Comparison of ENCODE assay signal across 15 cellular contexts in genomic region chr14:32004300-32004699, GRCh38.
DNase-seq lines count a peak whose midpoint lies in the region; ATAC-seq and TF ChIP-seq lines count a peak whose summit lies in the region.
"Had no signal": no experiment of that assay in that cellular context is flagged by ENCODE, and none has a peak within 500 bp of the region (broad histone marks: within the 10 kb centered on the region; RNA-seq: fewer than 3 reads in every experiment).

No MANE protein-coding gene starts in this region.

- peak; percentile 72 for DNase-seq in ACHN
- peak; percentile 51 for DNase-seq in HFF-Myc (ENCODE audit: extremely low read depth, low read depth)
- peak; percentile 29 for DNase-seq in T1000 (lab: John Stamatoyannopoulos, UW)
- peak; percentile 53 for DNase-seq in islet precursor cell
- DNase-seq in cortex of kidney (lab: John Stamatoyannopoulos, UW), result no peak
- DNase-seq in activated CD8-positive, alpha-beta memory T cell treated with anti-CD3 and anti-CD28 coated beads, Interleukin-2, amount 50 U/mL, for 48 hours, result no peak
- DNase-seq in suprapubic skin (ENCODE audit: low spot score in 2 of 2), result no peak
- DNase-seq: activated CD4-positive, alpha-beta T cell treated with anti-CD3 and anti-CD28 coated beads, Interleukin-2, amount 10 ng/mL, durations not matched to agents 7 days and 5 days; activated T-cell treated with anti-CD3 and anti-CD28 coated beads, Interleukin-2, amount 50 U/mL, for 48 hours; DMS153; foreskin melanocyte; NCI-H1417 treated with DMSO at 0.1 percent for 48 hours; T-helper 17 cell; thyroid gland had no signal

- no peaks in the 10 kb centered on the region for H3K9me3 ChIP-seq in suprapubic skin
- H3K9me3 ChIP-seq: thyroid gland had no signal

- 67% methylated on average over 4 of the region's 4 CpGs for WGBS in suprapubic skin

- no peak for TF ChIP-seq POLR2A in suprapubic skin (IDR thresholded peaks at IDR 0.05)

- no peaks in the 10 kb centered on the region for H3K27me3 ChIP-seq in suprapubic skin
- H3K27me3 ChIP-seq: thyroid gland had no signal

- no peak for ATAC-seq in HG02884 (IDR thresholded peaks at IDR 0.05; ENCODE audit: unreplicated experiment)
- ATAC-seq: T-helper 17 cell had no signal

- H3K27ac ChIP-seq in suprapubic skin, result no peak overlapping the region
- H3K27ac ChIP-seq: thyroid gland had no signal

- no peak for TF ChIP-seq CTCF in HFF-Myc (IDR thresholded peaks at IDR 0.05; ENCODE audit: low read depth, low read length, missing control alignments)
- no peak for TF ChIP-seq CTCF in suprapubic skin (IDR thresholded peaks at IDR 0.05)

- no peaks in the 10 kb centered on the region for H3K36me3 ChIP-seq in suprapubic skin
- H3K36me3 ChIP-seq: thyroid gland had no signal

- no peak overlapping the region for H3K4me3 ChIP-seq in HFF-Myc (replicated peaks; ENCODE audit: low read depth, low read length)
- no peak overlapping the region for H3K4me3 ChIP-seq in suprapubic skin
- H3K4me3 ChIP-seq: thyroid gland had no signal

- TF ChIP-seq EP300 in suprapubic skin (IDR thresholded peaks at IDR 0.05), result no peak

- H3K4me1 ChIP-seq in suprapubic skin, result no peaks in the 10 kb centered on the region
- H3K4me1 ChIP-seq: thyroid gland had no signal

- in situ Hi-C loops in ACHN (cut with HindIII; ENCODE audit: low pct_ligation_motif_present, low pct_unique_long_range_greater_than_20kb, low sequenced_read_pairs), result no loop called here

Comparison
In these comparisons a context has a peak if more than half of its experiments do, and no peak if none do; other contexts are left out.
1. DNase-seq: peak in ACHN (single experiment), HFF-Myc (single experiment), T1000 (single experiment) and islet precursor cell (single experiment); none in cortex of kidney (single experiment), activated CD8-positive, alpha-beta memory T cell treated with anti-CD3 and anti-CD28 coated beads, Interleukin-2, amount 50 U/mL, for 48 hours (single experiment) and suprapubic skin (0 of 2).